ENCODE assay signal across 1 cellular context in the genomic region with DNA sequence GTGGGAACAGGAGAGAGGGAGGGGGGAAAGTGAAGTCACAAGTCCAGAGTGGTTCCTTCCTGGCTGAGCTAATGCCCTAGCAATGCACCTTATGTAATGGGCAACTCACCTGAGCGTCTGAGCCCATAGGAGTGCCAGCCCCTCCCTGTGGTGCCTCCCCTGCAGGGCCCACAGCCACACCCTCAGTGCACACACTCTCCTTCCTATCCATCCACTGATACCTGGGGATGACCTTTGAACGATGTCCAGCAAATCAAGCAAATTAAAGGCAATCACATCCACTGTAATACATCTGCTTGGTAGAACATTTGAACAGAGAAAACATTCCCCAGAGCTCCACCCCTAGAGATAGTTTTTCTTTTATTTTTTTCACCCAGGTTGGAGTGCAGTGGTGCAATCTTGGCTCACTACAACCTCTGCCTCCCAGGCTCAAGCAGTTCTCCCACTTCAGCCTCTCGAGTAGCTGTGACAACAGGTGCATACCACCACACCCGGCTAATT.
TF ChIP-seq lines count a peak whose summit lies in the region.

No MANE protein-coding gene starts in this region.

TF ChIP-seq in IMR-90, 13 proteins besides CTCF, POLR2A, EP300 and RAD21 (continued from another document):
- TF ChIP-seq, protein P1, sequence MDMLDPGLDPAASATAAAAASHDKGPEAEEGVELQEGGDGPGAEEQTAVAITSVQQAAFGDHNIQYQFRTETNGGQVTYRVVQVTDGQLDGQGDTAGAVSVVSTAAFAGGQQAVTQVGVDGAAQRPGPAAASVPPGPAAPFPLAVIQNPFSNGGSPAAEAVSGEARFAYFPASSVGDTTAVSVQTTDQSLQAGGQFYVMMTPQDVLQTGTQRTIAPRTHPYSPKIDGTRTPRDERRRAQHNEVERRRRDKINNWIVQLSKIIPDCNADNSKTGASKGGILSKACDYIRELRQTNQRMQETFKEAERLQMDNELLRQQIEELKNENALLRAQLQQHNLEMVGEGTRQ (IDR thresholded peaks at IDR 0.05; ENCODE audit: low read depth, low read length): no peak
- no peak for TF ChIP-seq RCOR1 (IDR thresholded peaks at IDR 0.05; ENCODE audit: insufficient replicate concordance, low read length)
- no peak for TF ChIP-seq CHD1 (IDR thresholded peaks at IDR 0.05; ENCODE audit: low read depth, low read length)
- no peak for TF ChIP-seq BHLHE40 (IDR thresholded peaks at IDR 0.05; ENCODE audit: low read depth, low read length)
- TF ChIP-seq RFX5 (IDR thresholded peaks at IDR 0.05; ENCODE audit: low read depth, low read length): no peak
- TF ChIP-seq CEBPB (IDR thresholded peaks at IDR 0.05; ENCODE audit: low read depth, low read length): no peak
- TF ChIP-seq, protein P2, sequence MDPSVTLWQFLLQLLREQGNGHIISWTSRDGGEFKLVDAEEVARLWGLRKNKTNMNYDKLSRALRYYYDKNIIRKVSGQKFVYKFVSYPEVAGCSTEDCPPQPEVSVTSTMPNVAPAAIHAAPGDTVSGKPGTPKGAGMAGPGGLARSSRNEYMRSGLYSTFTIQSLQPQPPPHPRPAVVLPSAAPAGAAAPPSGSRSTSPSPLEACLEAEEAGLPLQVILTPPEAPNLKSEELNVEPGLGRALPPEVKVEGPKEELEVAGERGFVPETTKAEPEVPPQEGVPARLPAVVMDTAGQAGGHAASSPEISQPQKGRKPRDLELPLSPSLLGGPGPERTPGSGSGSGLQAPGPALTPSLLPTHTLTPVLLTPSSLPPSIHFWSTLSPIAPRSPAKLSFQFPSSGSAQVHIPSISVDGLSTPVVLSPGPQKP (IDR thresholded peaks at IDR 0.05; ENCODE audit: borderline replicate concordance, low read depth, low read length): no peak
TF ChIP-seq in IMR-90: peak in this region for 0.
